ENCODE assay signal across 7 cellular contexts in genomic region chr4:71338846-71339593, GRCh38. TPM values are rescaled to one million over a fixed set of nuclear protein-coding genes. Genes with fewer than 3 reads are reported as not detected.
DNase-seq lines count a peak whose midpoint lies in the region; ATAC-seq lines count a peak whose summit lies in the region.

Gene SLC4A4 (plus strand): TSS chr4:71339020.

- intact Hi-C loops in cardiac septum (cut with DNase I): no loop called here

- no peaks in the 10 kb centered on the region for H3K27me3 ChIP-seq in H7 (ENCODE audit: control insufficient read depth, insufficient read depth, low read length)

- H3K36me3 ChIP-seq in H7 (replicated peaks; ENCODE audit: control insufficient read depth, insufficient read depth, low read length): no peaks in the 10 kb centered on the region

- peak; percentile 100 for ATAC-seq in GM18907 (IDR thresholded peaks at IDR 0.05; ENCODE audit: unreplicated experiment)
- ATAC-seq in HG02759 (IDR thresholded peaks at IDR 0.05; ENCODE audit: unreplicated experiment): peak; percentile 100

- no peak within 1 kb of the TSS for H3K4me3 ChIP-seq in H7 (ENCODE audit: insufficient read depth, low read depth, low read length)

- DNase-seq in NOMO-1 treated with DMSO at 0.1 percent for 48 hours (lab: John Stamatoyannopoulos, UW; ENCODE audit: unreplicated experiment) (peak; percentile 74), cardiac septum (ENCODE audit: low spot score) (no peak), H7 (no peak), NCI-H1694 (lab: John Stamatoyannopoulos, UW) (no peak)
- no peak for DNase-seq in stimulated activated CD4-positive, alpha-beta T cell treated with anti-CD3 and anti-CD28 coated beads, Interleukin-2, amount 100 ng/mL, for 48 hours

RNA-seq across cellular contexts. Expression of gene SLC4A4, which starts in this region (rescaled TPM):
- 22.0 TPM for total RNA-seq in cardiac septum
- 0.55 and 0.78 TPM in 2 replicates for total RNA-seq in H7 (2014; rRNA removed; shearing (Covaris generic))

Comparison
In these comparisons a context has a peak if more than half of its experiments do, and no peak if none do; other contexts are left out.
1. RNA of gene SLC4A4 (total RNA-seq): 22.0 TPM in cardiac septum (single experiment); 0.55 to 0.78 TPM in H7; every median in the first group is over 10 times any median in the second.